21 cellular contexts compared by ENCODE assay signal in genomic region chr2:174669321-174669720, GRCh38.
"Had no signal": no experiment of that assay in that cellular context is flagged by ENCODE, and none has a peak within 500 bp of the region (broad histone marks: within the 10 kb centered on the region; RNA-seq: fewer than 3 reads in every experiment).

No MANE protein-coding gene starts in this region.

- H2AFZ ChIP-seq: hepatocyte had no signal

- H3K9me3 ChIP-seq: lower lobe of right lung, neutrophil, prostate gland, vagina had no signal

- H3K4me3 ChIP-seq: heart right ventricle, hepatocyte, left lung, lower lobe of right lung, prostate gland, skin epidermis, spleen, tibial nerve, upper lobe of left lung, vagina had no signal

- H3K27me3 ChIP-seq: heart right ventricle, hepatocyte, left lung, neutrophil, spleen, tibial nerve, upper lobe of left lung, vagina had no signal

- H3K4me1 ChIP-seq: prostate gland had no signal

- DNase-seq: heart right ventricle; kidney glomerular epithelial cell; left colon; left lung; lower lobe of right lung; mammary epithelial cell; mesenchymal stem cell; naive thymus-derived CD8-positive, alpha-beta T cell; occipital lobe; retina; right cardiac atrium; spleen; stimulated activated CD4-positive, alpha-beta T cell treated with anti-CD3 and anti-CD28 coated beads, Interleukin-4, amount 100 ng/mL, for 24 hours; stimulated activated naive CD4-positive, alpha-beta T cell; upper lobe of left lung had no signal

- H3K27ac ChIP-seq: heart right ventricle, hepatocyte, left lung, lower lobe of right lung, prostate gland, skin epidermis, spleen, upper lobe of left lung, vagina had no signal

- H3K4me2 ChIP-seq: hepatocyte had no signal

- H3K36me3 ChIP-seq: neutrophil, prostate gland, vagina had no signal
